In genomic region chr7:16267953-16268820, GRCh38 we compare ENCODE assay signal across 24 cellular contexts.
"Had no signal": no experiment of that assay in that cellular context is flagged by ENCODE, and none has a peak within 500 bp of the region (broad histone marks: within the 10 kb centered on the region; RNA-seq: fewer than 3 reads in every experiment).

No MANE protein-coding gene starts in this region.

- H3K27ac ChIP-seq: ascending aorta, body of pancreas, RWPE1, SJCRH30 had no signal

- H3K9me3 ChIP-seq: ascending aorta, body of pancreas, MG63, SJCRH30, SK-N-SH had no signal

- H3K27ac Mint-ChIP-seq: activated CD8-positive, alpha-beta T cell treated with anti-CD3 and anti-CD28 coated beads, Interleukin-2, amount 10 ng/mL, durations not matched to agents 7 days and 5 days; activated naive CD4-positive, alpha-beta T cell treated with anti-CD3 and anti-CD28 coated beads, Interleukin-2, amount 50 U/mL, for 24 hours; WTC11 had no signal

- ATAC-seq: activated CD8-positive, alpha-beta T cell treated with anti-CD3 and anti-CD28 coated beads, Interleukin-2, amount 10 ng/mL, durations not matched to agents 7 days and 5 days; body of pancreas; Panc1; WTC11 had no signal

- FAIRE-seq: bronchial epithelial cell had no signal

- H3K9ac ChIP-seq: SK-N-SH had no signal

- H3K9me3 Mint-ChIP-seq: activated naive CD4-positive, alpha-beta T cell treated with anti-CD3 and anti-CD28 coated beads, Interleukin-2, amount 50 U/mL, for 24 hours; WTC11 had no signal

- H3K36me3 Mint-ChIP-seq: activated naive CD4-positive, alpha-beta T cell treated with anti-CD3 and anti-CD28 coated beads, Interleukin-2, amount 50 U/mL, for 24 hours; WTC11 had no signal

- H3K27me3 ChIP-seq: ascending aorta, body of pancreas, MG63, SJCRH30 had no signal

- H3K27me3 Mint-ChIP-seq: activated naive CD4-positive, alpha-beta T cell treated with anti-CD3 and anti-CD28 coated beads, Interleukin-2, amount 50 U/mL, for 24 hours had no signal

- H3K4me1 ChIP-seq: ascending aorta, body of pancreas had no signal

- H3K4me3 ChIP-seq: ascending aorta, body of pancreas, MG63, SJCRH30 had no signal

- DNase-seq: activated CD4-positive, alpha-beta T cell treated with anti-CD3 and anti-CD28 coated beads for 48 hours; activated CD4-positive, alpha-beta T cell treated with anti-CD3 and anti-CD28 coated beads, Interleukin-2, amount 50 U/mL, for 4 hours; activated CD4-positive, CD25-positive, alpha-beta regulatory T cell treated with anti-CD3 and anti-CD28 coated beads, Interleukin-2, amount 50 U/mL, for 72 hours; activated CD8-positive, alpha-beta memory T cell treated with anti-CD3 and anti-CD28 coated beads, Interleukin-2, amount 50 U/mL, for 48 hours; activated CD8-positive, alpha-beta T cell treated with anti-CD3 and anti-CD28 coated beads, Interleukin-2, amount 10 ng/mL, durations not matched to agents 7 days and 5 days; activated T-cell treated with anti-CD3 and anti-CD28 coated beads, Interleukin-2, amount 50 U/mL, for 1 hour; body of pancreas; MV-4-11; NCI-H1092 treated with DMSO at 0.1 percent for 48 hours; NCI-H1417 treated with DMSO at 0.1 percent for 48 hours; NCI-H2029; NCI-H2107; NCI-H526 treated with DMSO at 0.1 percent for 48 hours; Right ventricle myocardium superior; T-helper 1 cell had no signal

- H3K9me2 ChIP-seq: SK-N-SH had no signal

- H3K4me3 Mint-ChIP-seq: activated CD8-positive, alpha-beta T cell treated with anti-CD3 and anti-CD28 coated beads, Interleukin-2, amount 10 ng/mL, durations not matched to agents 7 days and 5 days; activated naive CD4-positive, alpha-beta T cell treated with anti-CD3 and anti-CD28 coated beads, Interleukin-2, amount 50 U/mL, for 24 hours; WTC11 had no signal

- H3K4me2 ChIP-seq: SK-N-SH had no signal

- H3K4me1 Mint-ChIP-seq: activated naive CD4-positive, alpha-beta T cell treated with anti-CD3 and anti-CD28 coated beads, Interleukin-2, amount 50 U/mL, for 24 hours had no signal

- H3K36me3 ChIP-seq: ascending aorta, MG63, SJCRH30 had no signal
